In the genomic region with DNA sequence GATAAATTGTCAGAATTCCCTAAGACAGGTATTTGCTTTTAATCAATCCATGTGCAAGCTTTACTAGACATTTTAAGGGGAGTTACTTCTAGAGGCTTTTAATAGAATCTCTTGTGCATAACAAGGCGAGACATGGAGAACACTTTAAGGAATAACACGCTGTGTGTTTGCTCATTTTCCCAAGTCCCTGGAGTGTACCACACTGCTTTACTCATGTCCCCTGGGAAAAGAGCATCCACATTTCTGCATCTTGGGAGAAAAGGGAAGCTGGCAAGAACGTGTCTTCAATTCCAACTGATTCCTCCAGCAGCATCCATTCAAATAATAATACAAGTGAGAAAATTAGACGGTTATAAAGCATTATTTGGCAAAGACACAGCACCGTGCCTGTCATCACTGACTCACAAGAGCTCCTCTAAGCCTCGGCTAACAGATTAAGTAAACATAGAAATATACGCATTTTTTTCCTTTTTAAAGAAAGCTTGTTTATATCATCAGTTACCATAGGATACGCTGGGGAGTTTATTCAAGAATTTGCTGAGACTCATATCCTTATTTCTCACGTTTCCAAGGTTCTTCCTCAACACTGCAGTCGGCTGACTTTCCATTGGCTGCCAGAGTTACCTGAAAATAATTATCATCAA, we compare ENCODE assay signal across 1 cellular context.
A peak's percentile ranks its signal among the peaks of the same experiment; 100 is the strongest.
TF ChIP-seq lines count a peak whose summit lies in the region.

No MANE protein-coding gene starts in this region.

TF ChIP-seq in IMR-90, 13 proteins besides CTCF, POLR2A, EP300 and RAD21 (continued from another document):
- TF ChIP-seq ELK1 (IDR thresholded peaks at IDR 0.05; ENCODE audit: borderline replicate concordance, low read depth, low read length) = no peak
- TF ChIP-seq USF2 (IDR thresholded peaks at IDR 0.05; ENCODE audit: low read depth, low read length) = no peak
- TF ChIP-seq MAFK (IDR thresholded peaks at IDR 0.05; ENCODE audit: low read depth, low read length) = peak; percentile 48
- TF ChIP-seq NFE2L2 (IDR thresholded peaks at IDR 0.05; ENCODE audit: low read depth, low read length) = peak; percentile 6; the same call in 1 of the 2 replicates
